In genomic region chr1:163836446-163836845, GRCh38 we compare ENCODE assay signal across 29 cellular contexts.
"Had no signal": no experiment of that assay in that cellular context is flagged by ENCODE, and none has a peak within 500 bp of the region (broad histone marks: within the 10 kb centered on the region; RNA-seq: fewer than 3 reads in every experiment).

No MANE protein-coding gene starts in this region.

- H3K4me3 ChIP-seq: coronary artery, esophagus muscularis mucosa, gastroesophageal sphincter, heart right ventricle, lower lobe of right lung, psoas muscle, sigmoid colon, testis, tibial artery had no signal

- H3K4me1 ChIP-seq: foreskin keratinocyte, heart right ventricle, lower lobe of right lung, psoas muscle, sigmoid colon, testis, tibial artery had no signal

- H3K36me3 Mint-ChIP-seq: immature natural killer cell; natural killer cell; stimulated activated effector memory CD8-positive, alpha-beta T cell treated with anti-CD3 and anti-CD28 coated beads, Interleukin-12 subunit alpha, Interleukin-12 subunit beta, amount 100 ng/mL, for 72 hours; type B pancreatic cell had no signal

- H3K4me3 Mint-ChIP-seq: immature natural killer cell; natural killer cell; neural crest cell; stimulated activated effector memory CD8-positive, alpha-beta T cell treated with anti-CD3 and anti-CD28 coated beads, Interleukin-12 subunit alpha, Interleukin-12 subunit beta, amount 100 ng/mL, for 72 hours; type B pancreatic cell had no signal

- H3K27me3 Mint-ChIP-seq: type B pancreatic cell had no signal

- H3K36me3 ChIP-seq: esophagus muscularis mucosa, gastroesophageal sphincter, heart right ventricle, lower lobe of right lung, sigmoid colon, tibial artery had no signal

- H3K4me1 Mint-ChIP-seq: immature natural killer cell; natural killer cell; stimulated activated effector memory CD8-positive, alpha-beta T cell treated with anti-CD3 and anti-CD28 coated beads, Interleukin-12 subunit alpha, Interleukin-12 subunit beta, amount 100 ng/mL, for 72 hours had no signal

- H3K27me3 ChIP-seq: esophagus muscularis mucosa, foreskin keratinocyte, gastroesophageal sphincter, heart right ventricle, sigmoid colon, testis, tibial artery had no signal

- H3K27ac Mint-ChIP-seq: immature natural killer cell; natural killer cell; stimulated activated effector memory CD8-positive, alpha-beta T cell treated with anti-CD3 and anti-CD28 coated beads, Interleukin-12 subunit alpha, Interleukin-12 subunit beta, amount 100 ng/mL, for 72 hours; type B pancreatic cell had no signal

- DNase-seq: dermis blood vessel endothelial cell; effector memory CD4-positive, alpha-beta T cell; foreskin keratinocyte; heart right ventricle; hippocampal formation; immature natural killer cell; islet precursor cell; kidney glomerular epithelial cell; left colon; left ventricle myocardium superior; lower lobe of right lung; natural killer cell; nucleus accumbens; posterior cingulate gyrus; psoas muscle; right cardiac atrium; sigmoid colon; stimulated activated CD4-positive, alpha-beta T cell treated with anti-CD3 and anti-CD28 coated beads, Interleukin-2, amount 100 ng/mL, for 24 hours; stimulated activated CD4-positive, alpha-beta T cell treated with anti-CD3 and anti-CD28 coated beads, Interleukin-4, amount 100 ng/mL, for 24 hours; stimulated activated naive CD8-positive, alpha-beta T cell treated with anti-CD3 and anti-CD28 coated beads, Interleukin-15, Interleukin-2, amounts not matched to agents 100 U/mL and 50 U/mL, for 24 hours; substantia nigra; testis; tibial artery had no signal

- H3K9me3 ChIP-seq: esophagus muscularis mucosa, gastroesophageal sphincter, heart right ventricle, lower lobe of right lung, psoas muscle, sigmoid colon, testis, tibial artery had no signal

- H3K9me3 Mint-ChIP-seq: neural crest cell, type B pancreatic cell had no signal

- ATAC-seq: foreskin keratinocyte; gastroesophageal sphincter; heart right ventricle; left colon; left ventricle myocardium superior; lower lobe of right lung; natural killer cell; psoas muscle; right cardiac atrium; stimulated activated effector memory CD8-positive, alpha-beta T cell treated with anti-CD3 and anti-CD28 coated beads, Interleukin-12 subunit alpha, Interleukin-12 subunit beta, amount 100 ng/mL, for 72 hours; stimulated activated naive CD8-positive, alpha-beta T cell treated with anti-CD3 and anti-CD28 coated beads, Interleukin-15, Interleukin-2, amounts not matched to agents 100 U/mL and 50 U/mL, for 24 hours had no signal
